In genomic region chr6:170265655-170266054, GRCh38 we compare ENCODE assay signal across 11 cellular contexts. TPM values are rescaled to one million over a fixed set of nuclear protein-coding genes. Genes with fewer than 3 reads are reported as not detected.
DNase-seq lines count a peak whose midpoint lies in the region; ATAC-seq and TF ChIP-seq lines count a peak whose summit lies in the region.
"Had no signal": no experiment of that assay in that cellular context is flagged by ENCODE, and none has a peak within 500 bp of the region (broad histone marks: within the 10 kb centered on the region; RNA-seq: fewer than 3 reads in every experiment).

No MANE protein-coding gene starts in this region.

- H3K4me3 Mint-ChIP-seq in CD14-positive monocyte, result no peak overlapping the region

- no peaks in the 10 kb centered on the region for H3K4me1 ChIP-seq in endocrine pancreas (ENCODE audit: control insufficient read depth, insufficient read depth, low read length)
- H3K4me1 ChIP-seq: parathyroid adenoma, SJSA1 had no signal

- no peaks in the 10 kb centered on the region for H3K36me3 ChIP-seq in endocrine pancreas (ENCODE audit: control insufficient read depth, insufficient read depth, low read length)
- H3K36me3 ChIP-seq: SJSA1 had no signal

- ATAC-seq in Right ventricle myocardium inferior, result peak; percentile 79
- ATAC-seq in GM18909 (IDR thresholded peaks at IDR 0.05; ENCODE audit: poor library complexity, unreplicated experiment), result no peak
- ATAC-seq in HG02840 (IDR thresholded peaks at IDR 0.05; ENCODE audit: low FRiP score, unreplicated experiment), result no peak

- peaks cover 13% of the 10 kb centered on the region for H3K4me1 Mint-ChIP-seq in CD14-positive monocyte

- H3K27ac Mint-ChIP-seq in CD14-positive monocyte, result peak overlapping the region in 3 of 7 donors; percentile 26 to 88 (median 59)

- H3K9me3 ChIP-seq in endocrine pancreas (ENCODE audit: control insufficient read depth, low read length), result no peaks in the 10 kb centered on the region
- H3K9me3 ChIP-seq: SJSA1 had no signal

- intact Hi-C loops in Right ventricle myocardium inferior (cut with DNase I) (no loop called here), cardiac septum (cut with DNase I) (no loop called here), CD14-positive monocyte (cut with micrococcal nuclease) (no loop called here)

- no peaks in the 10 kb centered on the region for H3K27me3 ChIP-seq in endocrine pancreas (ENCODE audit: control insufficient read depth, insufficient read depth, low read length)
- H3K27me3 ChIP-seq: SJSA1 had no signal

- H3K27me3 Mint-ChIP-seq in CD14-positive monocyte (ENCODE audit: low read depth in 3 of 3), result peaks cover 18 to 28% (median 21%) of the 10 kb centered on the region in 3 donors

- no peak for TF ChIP-seq CTCF in CD14-positive monocyte (IDR thresholded peaks at IDR 0.05)

- H3K9me3 Mint-ChIP-seq in CD14-positive monocyte, result peaks cover 0 to 2% (median 0%) of the 10 kb centered on the region in 7 donors

- no peak overlapping the region for H3K9ac ChIP-seq in endocrine pancreas (ENCODE audit: control insufficient read depth, insufficient read depth, low read length)
- H3K9ac ChIP-seq: parathyroid adenoma had no signal

- H3K4me3 ChIP-seq in endocrine pancreas (ENCODE audit: control insufficient read depth, insufficient read depth, low read length), result peak overlapping the region; percentile 35
- H3K4me3 ChIP-seq: SJSA1 had no signal

- peak; percentile 83 for DNase-seq in Right ventricle myocardium inferior (ENCODE audit: missing footprints)
- no peak for DNase-seq in cardiac septum (ENCODE audit: low spot score)
- DNase-seq in midbrain (lab: John Stamatoyannopoulos, UW), result peak; percentile 75
- no peak for DNase-seq in CD14-positive monocyte (ENCODE audit: low spot score)
- DNase-seq in DMS114 treated with DMSO at 0.1 percent for 48 hours (lab: John Stamatoyannopoulos, UW; ENCODE audit: unreplicated experiment), result no peak
- DNase-seq: activated CD8-positive, alpha-beta memory T cell treated with anti-CD3 and anti-CD28 coated beads for 24 hours had no signal

- H3K36me3 Mint-ChIP-seq in CD14-positive monocyte, result no peaks in the 10 kb centered on the region

RNA-seq across cellular contexts. Expression of gene DLL1, which starts 25.2 kb away (rescaled TPM):
- total RNA-seq in Right ventricle myocardium inferior (21.5 TPM), cardiac septum (6.4 TPM)
- polyA plus RNA-seq in CD14-positive monocyte, result not detected

RNA-seq across cellular contexts. Expression of gene FAM120B, which starts 40.9 kb away (rescaled TPM):
- 16.3 TPM for total RNA-seq in Right ventricle myocardium inferior
- total RNA-seq in cardiac septum, result 27.4 TPM
- 10 to 100 TPM; 11.2 to 20.2 TPM for polyA plus RNA-seq in CD14-positive monocyte

Comparison
In these comparisons a context has a peak if more than half of its experiments do, and no peak if none do; other contexts are left out.
1. DNase-seq: peak in Right ventricle myocardium inferior (single experiment) and midbrain (single experiment); none in cardiac septum (single experiment), CD14-positive monocyte (single experiment) and DMS114 treated with DMSO at 0.1 percent for 48 hours (single experiment).